In the genomic region with DNA sequence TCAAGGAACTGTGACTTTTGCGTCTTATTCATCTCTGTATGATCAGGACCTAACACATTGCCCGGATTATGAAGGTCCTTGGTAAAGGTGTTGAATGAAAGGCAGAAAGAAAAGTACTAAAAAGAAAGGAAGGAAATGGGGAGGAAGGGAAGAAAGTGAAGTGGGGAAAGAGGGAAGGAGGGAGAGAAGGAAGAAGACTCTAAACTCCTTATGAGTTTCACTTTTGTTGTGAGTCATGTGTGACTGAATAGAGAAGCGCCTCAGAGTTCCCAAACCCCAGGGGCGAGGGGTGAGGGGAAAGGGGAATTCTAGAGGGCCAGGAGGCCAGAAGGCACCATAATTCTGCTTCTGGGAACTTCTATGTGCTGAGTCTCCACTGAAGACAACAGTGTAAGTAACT, we compare ENCODE assay signal across 1 cellular context.
TF ChIP-seq lines count a peak whose summit lies in the region.

No MANE protein-coding gene starts in this region.

TF ChIP-seq in WTC11, 78 proteins besides CTCF, POLR2A, EP300 and RAD21 (continued from another document):
- TF ChIP-seq SMAD3 (CRISPR knock-in tag; IDR thresholded peaks at IDR 0.05; ENCODE audit: borderline replicate concordance), result no peak
- TF ChIP-seq, protein P1, sequence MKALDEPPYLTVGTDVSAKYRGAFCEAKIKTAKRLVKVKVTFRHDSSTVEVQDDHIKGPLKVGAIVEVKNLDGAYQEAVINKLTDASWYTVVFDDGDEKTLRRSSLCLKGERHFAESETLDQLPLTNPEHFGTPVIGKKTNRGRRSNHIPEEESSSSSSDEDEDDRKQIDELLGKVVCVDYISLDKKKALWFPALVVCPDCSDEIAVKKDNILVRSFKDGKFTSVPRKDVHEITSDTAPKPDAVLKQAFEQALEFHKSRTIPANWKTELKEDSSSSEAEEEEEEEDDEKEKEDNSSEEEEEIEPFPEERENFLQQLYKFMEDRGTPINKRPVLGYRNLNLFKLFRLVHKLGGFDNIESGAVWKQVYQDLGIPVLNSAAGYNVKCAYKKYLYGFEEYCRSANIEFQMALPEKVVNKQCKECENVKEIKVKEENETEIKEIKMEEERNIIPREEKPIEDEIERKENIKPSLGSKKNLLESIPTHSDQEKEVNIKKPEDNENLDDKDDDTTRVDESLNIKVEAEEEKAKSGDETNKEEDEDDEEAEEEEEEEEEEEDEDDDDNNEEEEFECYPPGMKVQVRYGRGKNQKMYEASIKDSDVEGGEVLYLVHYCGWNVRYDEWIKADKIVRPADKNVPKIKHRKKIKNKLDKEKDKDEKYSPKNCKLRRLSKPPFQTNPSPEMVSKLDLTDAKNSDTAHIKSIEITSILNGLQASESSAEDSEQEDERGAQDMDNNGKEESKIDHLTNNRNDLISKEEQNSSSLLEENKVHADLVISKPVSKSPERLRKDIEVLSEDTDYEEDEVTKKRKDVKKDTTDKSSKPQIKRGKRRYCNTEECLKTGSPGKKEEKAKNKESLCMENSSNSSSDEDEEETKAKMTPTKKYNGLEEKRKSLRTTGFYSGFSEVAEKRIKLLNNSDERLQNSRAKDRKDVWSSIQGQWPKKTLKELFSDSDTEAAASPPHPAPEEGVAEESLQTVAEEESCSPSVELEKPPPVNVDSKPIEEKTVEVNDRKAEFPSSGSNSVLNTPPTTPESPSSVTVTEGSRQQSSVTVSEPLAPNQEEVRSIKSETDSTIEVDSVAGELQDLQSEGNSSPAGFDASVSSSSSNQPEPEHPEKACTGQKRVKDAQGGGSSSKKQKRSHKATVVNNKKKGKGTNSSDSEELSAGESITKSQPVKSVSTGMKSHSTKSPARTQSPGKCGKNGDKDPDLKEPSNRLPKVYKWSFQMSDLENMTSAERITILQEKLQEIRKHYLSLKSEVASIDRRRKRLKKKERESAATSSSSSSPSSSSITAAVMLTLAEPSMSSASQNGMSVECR (CRISPR knock-in tag; IDR thresholded peaks at IDR 0.05; ENCODE audit: borderline replicate concordance), result no peak
- TF ChIP-seq, protein P2, sequence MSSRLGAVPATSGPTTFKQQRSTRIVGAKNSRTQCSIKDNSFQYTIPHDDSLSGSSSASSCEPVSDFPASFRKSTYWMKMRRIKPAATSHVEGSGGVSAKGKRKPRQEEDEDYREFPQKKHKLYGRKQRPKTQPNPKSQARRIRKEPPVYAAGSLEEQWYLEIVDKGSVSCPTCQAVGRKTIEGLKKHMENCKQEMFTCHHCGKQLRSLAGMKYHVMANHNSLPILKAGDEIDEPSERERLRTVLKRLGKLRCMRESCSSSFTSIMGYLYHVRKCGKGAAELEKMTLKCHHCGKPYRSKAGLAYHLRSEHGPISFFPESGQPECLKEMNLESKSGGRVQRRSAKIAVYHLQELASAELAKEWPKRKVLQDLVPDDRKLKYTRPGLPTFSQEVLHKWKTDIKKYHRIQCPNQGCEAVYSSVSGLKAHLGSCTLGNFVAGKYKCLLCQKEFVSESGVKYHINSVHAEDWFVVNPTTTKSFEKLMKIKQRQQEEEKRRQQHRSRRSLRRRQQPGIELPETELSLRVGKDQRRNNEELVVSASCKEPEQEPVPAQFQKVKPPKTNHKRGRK (CRISPR knock-in tag; IDR thresholded peaks at IDR 0.05; ENCODE audit: borderline replicate concordance), result no peak
- TF ChIP-seq FOXK1 (CRISPR knock-in tag; IDR thresholded peaks at IDR 0.05), result no peak
- no peak for TF ChIP-seq EMX1 (CRISPR knock-in tag; IDR thresholded peaks at IDR 0.05)
- TF ChIP-seq TP53 (CRISPR knock-in tag; IDR thresholded peaks at IDR 0.05), result no peak
- TF ChIP-seq NFATC4 (CRISPR knock-in tag; IDR thresholded peaks at IDR 0.05), result no peak
- TF ChIP-seq, protein P3, sequence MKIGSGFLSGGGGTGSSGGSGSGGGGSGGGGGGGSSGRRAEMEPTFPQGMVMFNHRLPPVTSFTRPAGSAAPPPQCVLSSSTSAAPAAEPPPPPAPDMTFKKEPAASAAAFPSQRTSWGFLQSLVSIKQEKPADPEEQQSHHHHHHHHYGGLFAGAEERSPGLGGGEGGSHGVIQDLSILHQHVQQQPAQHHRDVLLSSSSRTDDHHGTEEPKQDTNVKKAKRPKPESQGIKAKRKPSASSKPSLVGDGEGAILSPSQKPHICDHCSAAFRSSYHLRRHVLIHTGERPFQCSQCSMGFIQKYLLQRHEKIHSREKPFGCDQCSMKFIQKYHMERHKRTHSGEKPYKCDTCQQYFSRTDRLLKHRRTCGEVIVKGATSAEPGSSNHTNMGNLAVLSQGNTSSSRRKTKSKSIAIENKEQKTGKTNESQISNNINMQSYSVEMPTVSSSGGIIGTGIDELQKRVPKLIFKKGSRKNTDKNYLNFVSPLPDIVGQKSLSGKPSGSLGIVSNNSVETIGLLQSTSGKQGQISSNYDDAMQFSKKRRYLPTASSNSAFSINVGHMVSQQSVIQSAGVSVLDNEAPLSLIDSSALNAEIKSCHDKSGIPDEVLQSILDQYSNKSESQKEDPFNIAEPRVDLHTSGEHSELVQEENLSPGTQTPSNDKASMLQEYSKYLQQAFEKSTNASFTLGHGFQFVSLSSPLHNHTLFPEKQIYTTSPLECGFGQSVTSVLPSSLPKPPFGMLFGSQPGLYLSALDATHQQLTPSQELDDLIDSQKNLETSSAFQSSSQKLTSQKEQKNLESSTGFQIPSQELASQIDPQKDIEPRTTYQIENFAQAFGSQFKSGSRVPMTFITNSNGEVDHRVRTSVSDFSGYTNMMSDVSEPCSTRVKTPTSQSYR (CRISPR knock-in tag; IDR thresholded peaks at IDR 0.05), result no peak
- TF ChIP-seq, protein P4, sequence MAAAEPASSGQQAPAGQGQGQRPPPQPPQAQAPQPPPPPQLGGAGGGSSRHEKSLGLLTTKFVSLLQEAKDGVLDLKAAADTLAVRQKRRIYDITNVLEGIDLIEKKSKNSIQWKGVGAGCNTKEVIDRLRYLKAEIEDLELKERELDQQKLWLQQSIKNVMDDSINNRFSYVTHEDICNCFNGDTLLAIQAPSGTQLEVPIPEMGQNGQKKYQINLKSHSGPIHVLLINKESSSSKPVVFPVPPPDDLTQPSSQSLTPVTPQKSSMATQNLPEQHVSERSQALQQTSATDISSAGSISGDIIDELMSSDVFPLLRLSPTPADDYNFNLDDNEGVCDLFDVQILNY (CRISPR knock-in tag; IDR thresholded peaks at IDR 0.05), result no peak
- no peak for TF ChIP-seq NFYB (CRISPR knock-in tag; conservative IDR thresholded peaks at IDR 0.05; ENCODE audit: low read depth)
- TF ChIP-seq, protein P5, sequence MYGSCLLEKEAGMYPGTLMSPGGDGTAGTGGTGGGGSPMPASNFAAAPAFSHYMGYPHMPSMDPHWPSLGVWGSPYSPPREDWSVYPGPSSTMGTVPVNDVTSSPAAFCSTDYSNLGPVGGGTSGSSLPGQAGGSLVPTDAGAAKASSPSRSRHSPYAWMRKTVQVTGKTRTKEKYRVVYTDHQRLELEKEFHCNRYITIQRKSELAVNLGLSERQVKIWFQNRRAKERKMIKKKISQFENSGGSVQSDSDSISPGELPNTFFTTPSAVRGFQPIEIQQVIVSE (CRISPR knock-in tag; IDR thresholded peaks at IDR 0.05; ENCODE audit: borderline replicate concordance), result no peak
- TF ChIP-seq, protein P6, sequence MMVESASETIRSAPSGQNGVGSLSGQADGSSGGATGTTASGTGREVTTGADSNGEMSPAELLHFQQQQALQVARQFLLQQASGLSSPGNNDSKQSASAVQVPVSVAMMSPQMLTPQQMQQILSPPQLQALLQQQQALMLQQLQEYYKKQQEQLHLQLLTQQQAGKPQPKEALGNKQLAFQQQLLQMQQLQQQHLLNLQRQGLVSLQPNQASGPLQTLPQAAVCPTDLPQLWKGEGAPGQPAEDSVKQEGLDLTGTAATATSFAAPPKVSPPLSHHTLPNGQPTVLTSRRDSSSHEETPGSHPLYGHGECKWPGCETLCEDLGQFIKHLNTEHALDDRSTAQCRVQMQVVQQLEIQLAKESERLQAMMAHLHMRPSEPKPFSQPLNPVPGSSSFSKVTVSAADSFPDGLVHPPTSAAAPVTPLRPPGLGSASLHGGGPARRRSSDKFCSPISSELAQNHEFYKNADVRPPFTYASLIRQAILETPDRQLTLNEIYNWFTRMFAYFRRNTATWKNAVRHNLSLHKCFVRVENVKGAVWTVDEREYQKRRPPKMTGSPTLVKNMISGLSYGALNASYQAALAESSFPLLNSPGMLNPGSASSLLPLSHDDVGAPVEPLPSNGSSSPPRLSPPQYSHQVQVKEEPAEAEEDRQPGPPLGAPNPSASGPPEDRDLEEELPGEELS (CRISPR knock-in tag; IDR thresholded peaks at IDR 0.05), result no peak
- TF ChIP-seq HMGA2 (CRISPR knock-in tag; IDR thresholded peaks at IDR 0.05), result no peak
